In the genomic region with DNA sequence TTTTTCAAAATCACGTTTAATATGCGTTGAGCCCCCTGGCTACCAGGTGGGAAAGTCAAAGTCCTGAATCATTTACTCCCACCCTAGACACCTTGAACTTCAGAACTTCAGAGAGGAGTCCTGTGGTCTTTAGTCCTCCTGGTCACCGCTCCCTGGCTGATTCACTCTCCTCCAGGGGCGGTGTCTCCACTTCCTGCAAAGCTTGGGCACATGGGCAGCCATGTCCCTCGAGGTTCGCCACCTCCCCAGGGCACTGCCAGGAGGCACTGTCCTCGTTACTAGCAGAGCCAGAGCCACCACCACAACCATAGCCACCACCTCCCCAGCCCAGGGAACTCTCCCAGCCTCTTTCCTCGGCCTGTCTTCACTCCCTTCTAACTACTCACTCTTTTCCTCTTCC, we compare ENCODE assay signal across 19 cellular contexts. TPM values are rescaled to one million over a fixed set of nuclear protein-coding genes. Genes with fewer than 3 reads are reported as not detected.
DNase-seq lines count a peak whose midpoint lies in the region; ATAC-seq and TF ChIP-seq lines count a peak whose summit lies in the region.
"Had no signal": no experiment of that assay in that cellular context is flagged by ENCODE, and none has a peak within 500 bp of the region (broad histone marks: within the 10 kb centered on the region; RNA-seq: fewer than 3 reads in every experiment).

No MANE protein-coding gene starts in this region.

- 93% methylated on average over 8 of the region's 8 CpGs for WGBS in smooth muscle cell (ENCODE audit: low lambda C conversion rate)

- peaks cover 27% of the 10 kb centered on the region for H3K4me1 Mint-ChIP-seq in T-helper 2 cell treated with Interferon-gamma antibody and Interleukin-4, amounts not matched to agents 5 μg/mL and 100 μg/mL, for 36 hours (ENCODE audit: low read depth)
- H3K4me1 Mint-ChIP-seq in dendritic cell treated with granulocyte-macrophage colony-stimulating factor and Interleukin-4, amounts not matched to agents 40 ng/mL and 50 ng/mL, for 4 days (ENCODE audit: low read depth) = peaks cover 16% of the 10 kb centered on the region

- H2AFZ ChIP-seq in smooth muscle cell (ENCODE audit: low read depth) = no peak overlapping the region

- ATAC-seq in GM21390 (IDR thresholded peaks at IDR 0.05; ENCODE audit: unreplicated experiment) (no peak), left cardiac atrium (no peak)
- ATAC-seq: activated CD8-positive, alpha-beta memory T cell treated with anti-CD3 and anti-CD28 coated beads, Interleukin-2, amount 10 ng/mL, durations not matched to agents 7 days and 5 days; activated naive CD4-positive, alpha-beta T cell treated with anti-CD3 and anti-CD28 coated beads, Interleukin-2, amount 50 U/mL, for 72 hours; Right ventricle myocardium inferior; stimulated activated naive CD8-positive, alpha-beta T cell treated with anti-CD3 and anti-CD28 coated beads, Interleukin-15, Interleukin-2, amounts not matched to agents 100 U/mL and 50 U/mL, for 24 hours had no signal

- H3K9ac ChIP-seq in smooth muscle cell (ENCODE audit: low read depth) = no peak overlapping the region

- peak overlapping the region; percentile 36 for H3K27ac ChIP-seq in smooth muscle cell (ENCODE audit: low read depth)
- H3K27ac ChIP-seq: VCaP had no signal

- H3K4me3 Mint-ChIP-seq in T-helper 2 cell treated with Interferon-gamma antibody and Interleukin-4, amounts not matched to agents 5 μg/mL and 100 μg/mL, for 36 hours = no peak overlapping the region
- no peak overlapping the region for H3K4me3 Mint-ChIP-seq in dendritic cell treated with granulocyte-macrophage colony-stimulating factor and Interleukin-4, amounts not matched to agents 40 ng/mL and 50 ng/mL, for 4 days
- H3K4me3 Mint-ChIP-seq: activated CD8-positive, alpha-beta memory T cell treated with anti-CD3 and anti-CD28 coated beads, Interleukin-2, amount 10 ng/mL, durations not matched to agents 7 days and 5 days; natural killer cell treated with Interleukin-12 subunit alpha and Interleukin-12 subunit beta and Interleukin-15 and Interleukin-18, amount 100 ng/mL, for 72 hours had no signal

- H3K4me2 ChIP-seq in smooth muscle cell = no peak overlapping the region

- no peak overlapping the region for H3K4me3 ChIP-seq in MG63
- H3K4me3 ChIP-seq in smooth muscle cell = no peak overlapping the region
- H3K4me3 ChIP-seq: heart right ventricle had no signal

- H3K79me2 ChIP-seq in smooth muscle cell (ENCODE audit: low read depth) = no peaks in the 10 kb centered on the region

- H3K9me3 Mint-ChIP-seq in T-helper 2 cell treated with Interferon-gamma antibody and Interleukin-4, amounts not matched to agents 5 μg/mL and 100 μg/mL, for 36 hours = no peaks in the 10 kb centered on the region
- H3K9me3 Mint-ChIP-seq in dendritic cell treated with granulocyte-macrophage colony-stimulating factor and Interleukin-4, amounts not matched to agents 40 ng/mL and 50 ng/mL, for 4 days = no peaks in the 10 kb centered on the region
- H3K9me3 Mint-ChIP-seq: activated naive CD4-positive, alpha-beta T cell treated with anti-CD3 and anti-CD28 coated beads, Interleukin-2, amount 50 U/mL, for 72 hours; natural killer cell treated with Interleukin-12 subunit alpha and Interleukin-12 subunit beta and Interleukin-15 and Interleukin-18, amount 100 ng/mL, for 72 hours had no signal

- H3K27me3 Mint-ChIP-seq in T-helper 2 cell treated with Interferon-gamma antibody and Interleukin-4, amounts not matched to agents 5 μg/mL and 100 μg/mL, for 36 hours (ENCODE audit: low read depth) = no peaks in the 10 kb centered on the region
- H3K27me3 Mint-ChIP-seq in dendritic cell treated with granulocyte-macrophage colony-stimulating factor and Interleukin-4, amounts not matched to agents 40 ng/mL and 50 ng/mL, for 4 days = peaks cover 34% of the 10 kb centered on the region

- no peak for DNase-seq in T-helper 2 cell treated with Interferon-gamma antibody and Interleukin-4, amounts not matched to agents 5 μg/mL and 100 μg/mL, for 36 hours (ENCODE audit: low spot score)
- DNase-seq in T-helper 2 cell = no peak
- DNase-seq in MG63 = peak; percentile 60
- no peak for DNase-seq in smooth muscle cell (lab: John Stamatoyannopoulos, UW; ENCODE audit: unreplicated experiment)
- DNase-seq in NCI-H187 treated with DMSO at 0.1 percent for 48 hours (lab: John Stamatoyannopoulos, UW) = no peak
- no peak for DNase-seq in left cardiac atrium
- DNase-seq: activated CD8-positive, alpha-beta memory T cell treated with anti-CD3 and anti-CD28 coated beads, Interleukin-2, amount 10 ng/mL, durations not matched to agents 7 days and 5 days; caudate nucleus; COR-L47; heart right ventricle; NCI-H2081 treated with DMSO at 0.1 percent for 48 hours; NCI-H774; stimulated activated naive CD8-positive, alpha-beta T cell treated with anti-CD3 and anti-CD28 coated beads, Interleukin-15, Interleukin-2, amounts not matched to agents 100 U/mL and 50 U/mL, for 24 hours had no signal

- H3K36me3 Mint-ChIP-seq in T-helper 2 cell treated with Interferon-gamma antibody and Interleukin-4, amounts not matched to agents 5 μg/mL and 100 μg/mL, for 36 hours (ENCODE audit: low read depth) = no peaks in the 10 kb centered on the region
- no peaks in the 10 kb centered on the region for H3K36me3 Mint-ChIP-seq in dendritic cell treated with granulocyte-macrophage colony-stimulating factor and Interleukin-4, amounts not matched to agents 40 ng/mL and 50 ng/mL, for 4 days (ENCODE audit: low read depth)
- H3K36me3 Mint-ChIP-seq: activated CD8-positive, alpha-beta memory T cell treated with anti-CD3 and anti-CD28 coated beads, Interleukin-2, amount 10 ng/mL, durations not matched to agents 7 days and 5 days; activated naive CD4-positive, alpha-beta T cell treated with anti-CD3 and anti-CD28 coated beads, Interleukin-2, amount 50 U/mL, for 72 hours; natural killer cell treated with Interleukin-12 subunit alpha and Interleukin-12 subunit beta and Interleukin-15 and Interleukin-18, amount 100 ng/mL, for 72 hours had no signal

- no peak for TF ChIP-seq CTCF in smooth muscle cell (IDR thresholded peaks at IDR 0.05; ENCODE audit: borderline replicate concordance, insufficient read depth, poor library complexity, severe bottlenecking)

- H3K36me3 ChIP-seq in MG63 = peaks cover 15% of the 10 kb centered on the region
- H3K36me3 ChIP-seq in smooth muscle cell (ENCODE audit: low read depth) = no peaks in the 10 kb centered on the region

- intact Hi-C loops in dendritic cell treated with granulocyte-macrophage colony-stimulating factor and Interleukin-4, amounts not matched to agents 40 ng/mL and 50 ng/mL, for 4 days (cut with micrococcal nuclease) = no loop called here
- intact Hi-C loops in left cardiac atrium (cut with DNase I) = no loop called here

- H3K4me1 ChIP-seq in smooth muscle cell (ENCODE audit: low read depth) = no peaks in the 10 kb centered on the region

- H3F3A ChIP-seq in smooth muscle cell (ENCODE audit: low read depth) = no peaks in the 10 kb centered on the region

- H3K9me3 ChIP-seq in MG63 (no peaks in the 10 kb centered on the region), smooth muscle cell (replicated peaks; ENCODE audit: low read depth) (no peaks in the 10 kb centered on the region)
- H3K9me3 ChIP-seq: heart right ventricle had no signal

- H3K27me3 ChIP-seq in MG63 (no peaks in the 10 kb centered on the region), smooth muscle cell (ENCODE audit: low read depth) (no peaks in the 10 kb centered on the region)
- H3K27me3 ChIP-seq: heart right ventricle had no signal

- H4K20me1 ChIP-seq in smooth muscle cell (ENCODE audit: low read depth) = no peaks in the 10 kb centered on the region

- H3K27ac Mint-ChIP-seq in T-helper 2 cell treated with Interferon-gamma antibody and Interleukin-4, amounts not matched to agents 5 μg/mL and 100 μg/mL, for 36 hours = peak overlapping the region; percentile 29
- H3K27ac Mint-ChIP-seq in dendritic cell treated with granulocyte-macrophage colony-stimulating factor and Interleukin-4, amounts not matched to agents 40 ng/mL and 50 ng/mL, for 4 days = peak overlapping the region; percentile 7
- H3K27ac Mint-ChIP-seq: activated CD8-positive, alpha-beta memory T cell treated with anti-CD3 and anti-CD28 coated beads, Interleukin-2, amount 10 ng/mL, durations not matched to agents 7 days and 5 days; natural killer cell treated with Interleukin-12 subunit alpha and Interleukin-12 subunit beta and Interleukin-15 and Interleukin-18, amount 100 ng/mL, for 72 hours had no signal

RNA-seq across cellular contexts. Expression of a gene that starts 31.0 kb away (rescaled TPM):
- 206 and 224 TPM in 2 replicates for total RNA-seq in MG63 (2014; rRNA removed; shearing (Covaris generic); ENCODE audit: low replicate concordance)
- 239 and 252 TPM in 2 replicates for total RNA-seq in smooth muscle cell
- polyA plus RNA-seq in smooth muscle cell = 736 and 899 TPM in 2 replicates
- 10 to 100 TPM; 12.0 to 31.5 TPM for total RNA-seq in left cardiac atrium

RNA-seq across cellular contexts. Expression of a gene that starts 34.8 kb away (rescaled TPM):
- 45.3 and 53.1 TPM in 2 replicates for total RNA-seq in MG63 (2014; rRNA removed; shearing (Covaris generic); ENCODE audit: low replicate concordance)
- total RNA-seq in smooth muscle cell (9.3 and 12.4 TPM in 2 replicates), left cardiac atrium (10 to 100 TPM; 20.3 to 21.1 TPM)
- 23.7 and 27.5 TPM in 2 replicates for polyA plus RNA-seq in smooth muscle cell

RNA-seq across cellular contexts. Expression of a gene that starts 37.2 kb away (rescaled TPM):
- 19.5 and 39.8 TPM in 2 replicates for total RNA-seq in MG63 (2014; rRNA removed; shearing (Covaris generic); ENCODE audit: low replicate concordance)
- total RNA-seq in smooth muscle cell (21.6 and 34.1 TPM in 2 replicates), left cardiac atrium (10 to 100 TPM; 23.4 to 38.7 TPM)
- polyA plus RNA-seq in smooth muscle cell = 33.7 and 39.4 TPM in 2 replicates
